ENCODE assay signal across 25 cellular contexts in genomic region chr11:115423728-115424459, GRCh38.
A peak's percentile ranks its signal among the peaks of the same experiment; 100 is the strongest.
DNase-seq lines count a peak whose midpoint lies in the region; ATAC-seq and TF ChIP-seq lines count a peak whose summit lies in the region.
"Had no signal": no experiment of that assay in that cellular context is flagged by ENCODE, and none has a peak within 500 bp of the region (broad histone marks: within the 10 kb centered on the region; RNA-seq: fewer than 3 reads in every experiment).

No MANE protein-coding gene starts in this region.

- no peak overlapping the region for H3K4me3 Mint-ChIP-seq in type B pancreatic cell
- H3K4me3 Mint-ChIP-seq: activated T-cell treated with anti-CD3 and anti-CD28 coated beads, Interleukin-2, amount 50 U/mL, for 72 hours; naive thymus-derived CD4-positive, alpha-beta T cell; T-cell had no signal

- H3K4me1 Mint-ChIP-seq in type B pancreatic cell (ENCODE audit: unreplicated experiment), result peaks cover 49% of the 10 kb centered on the region
- H3K4me1 Mint-ChIP-seq: naive thymus-derived CD4-positive, alpha-beta T cell; T-cell had no signal

- H3K36me3 Mint-ChIP-seq in type B pancreatic cell, result peaks cover 4% of the 10 kb centered on the region
- H3K36me3 Mint-ChIP-seq: T-cell had no signal

- DNase-seq in NCI-H2171 treated with DMSO at 0.1 percent for 48 hours (lab: John Stamatoyannopoulos, UW) (peak; percentile 71), NCI-H2171 (lab: John Stamatoyannopoulos, UW) (no peak), NCI-H146 treated with DMSO at 0.1 percent for 48 hours (lab: John Stamatoyannopoulos, UW; ENCODE audit: unreplicated experiment) (peak; percentile 45), amniotic epithelial cell (ENCODE audit: low read depth) (peak; percentile 45), type B pancreatic cell (ENCODE audit: extremely low spot score, unreplicated experiment) (no peak), sigmoid colon (no peak)
- DNase-seq: activated CD4-positive, alpha-beta T cell treated with anti-CD3 and anti-CD28 coated beads, Interleukin-2, amount 50 U/mL, for 4 hours; activated naive CD4-positive, alpha-beta T cell treated with Interleukin-2 at 50 U/mL for 16 hours; activated T-cell treated with anti-CD3 and anti-CD28 coated beads, Interleukin-2, amount 50 U/mL, for 72 hours; adrenal gland; brain microvascular endothelial cell; DND-41; KG1; midbrain; naive thymus-derived CD4-positive, alpha-beta T cell; NCI-H1694; nucleus accumbens; SIG-M5; stimulated activated CD4-positive, alpha-beta T cell treated with anti-CD3 and anti-CD28 coated beads, Interleukin-15, amount 100 ng/mL, for 24 hours; stimulated activated naive CD8-positive, alpha-beta T cell treated with anti-CD3 and anti-CD28 coated beads, Interleukin-15, Interleukin-2, amounts not matched to agents 100 U/mL and 50 U/mL, for 24 hours; T-cell; testis had no signal

- no peak for TF ChIP-seq CTCF in type B pancreatic cell (conservative IDR thresholded peaks at IDR 0.05)
- no peak for TF ChIP-seq CTCF in sigmoid colon (IDR thresholded peaks at IDR 0.05)

- ATAC-seq in HG03378 (IDR thresholded peaks at IDR 0.05; ENCODE audit: unreplicated experiment) (no peak), GM19035 (IDR thresholded peaks at IDR 0.05; ENCODE audit: unreplicated experiment) (no peak)
- ATAC-seq: activated T-cell treated with anti-CD3 and anti-CD28 coated beads, Interleukin-2, amount 50 U/mL, for 72 hours; HCT116; naive thymus-derived CD4-positive, alpha-beta T cell; stimulated activated naive CD8-positive, alpha-beta T cell treated with anti-CD3 and anti-CD28 coated beads, Interleukin-15, Interleukin-2, amounts not matched to agents 100 U/mL and 50 U/mL, for 24 hours; T-cell had no signal

- no peaks in the 10 kb centered on the region for H3K27me3 Mint-ChIP-seq in type B pancreatic cell

- TF ChIP-seq EP300 in sigmoid colon (IDR thresholded peaks at IDR 0.05), result peak in 2 of 4 donors; percentile 49 to 63

- TF ChIP-seq POLR2A in sigmoid colon (IDR thresholded peaks at IDR 0.05), result no peak

- WGBS in sigmoid colon, 2 donors, result 53 to 67% methylated on average over 7 of the region's 7 CpGs

- H3K9me3 Mint-ChIP-seq in type B pancreatic cell, result no peaks in the 10 kb centered on the region
- H3K9me3 Mint-ChIP-seq: activated T-cell treated with anti-CD3 and anti-CD28 coated beads, Interleukin-2, amount 50 U/mL, for 72 hours; T-cell had no signal

- H3K27ac ChIP-seq in sigmoid colon, result no peak overlapping the region
- H3K27ac ChIP-seq: adrenal gland, brain microvascular endothelial cell, testis had no signal

- no peaks in the 10 kb centered on the region for H3K36me3 ChIP-seq in sigmoid colon
- H3K36me3 ChIP-seq: adrenal gland, brain microvascular endothelial cell had no signal

- H3K4me3 ChIP-seq in sigmoid colon, result no peak overlapping the region
- H3K4me3 ChIP-seq: adrenal gland, testis had no signal

- H3K27me3 ChIP-seq in sigmoid colon, result no peaks in the 10 kb centered on the region
- H3K27me3 ChIP-seq: adrenal gland, brain microvascular endothelial cell, testis had no signal

- peak overlapping the region; percentile 15 for H3K27ac Mint-ChIP-seq in type B pancreatic cell
- H3K27ac Mint-ChIP-seq: activated T-cell treated with anti-CD3 and anti-CD28 coated beads, Interleukin-2, amount 50 U/mL, for 72 hours; naive thymus-derived CD4-positive, alpha-beta T cell; T-cell had no signal

- no peaks in the 10 kb centered on the region for H3K9me3 ChIP-seq in sigmoid colon
- H3K9me3 ChIP-seq: adrenal gland, testis had no signal

- intact Hi-C loops in sigmoid colon (cut with DNase I), result no loop called here

- peaks cover 0 to 13% (median 4%) of the 10 kb centered on the region in 4 donors for H3K4me1 ChIP-seq in sigmoid colon
- H3K4me1 ChIP-seq: testis had no signal

Comparison
In these comparisons a context has a peak if more than half of its experiments do, and no peak if none do; other contexts are left out.
1. DNase-seq: peak in NCI-H2171 treated with DMSO at 0.1 percent for 48 hours (single experiment), NCI-H146 treated with DMSO at 0.1 percent for 48 hours (single experiment) and amniotic epithelial cell (single experiment); none in NCI-H2171 (single experiment), type B pancreatic cell (single experiment) and sigmoid colon (single experiment).